21 cellular contexts compared by ENCODE assay signal in the genomic region with DNA sequence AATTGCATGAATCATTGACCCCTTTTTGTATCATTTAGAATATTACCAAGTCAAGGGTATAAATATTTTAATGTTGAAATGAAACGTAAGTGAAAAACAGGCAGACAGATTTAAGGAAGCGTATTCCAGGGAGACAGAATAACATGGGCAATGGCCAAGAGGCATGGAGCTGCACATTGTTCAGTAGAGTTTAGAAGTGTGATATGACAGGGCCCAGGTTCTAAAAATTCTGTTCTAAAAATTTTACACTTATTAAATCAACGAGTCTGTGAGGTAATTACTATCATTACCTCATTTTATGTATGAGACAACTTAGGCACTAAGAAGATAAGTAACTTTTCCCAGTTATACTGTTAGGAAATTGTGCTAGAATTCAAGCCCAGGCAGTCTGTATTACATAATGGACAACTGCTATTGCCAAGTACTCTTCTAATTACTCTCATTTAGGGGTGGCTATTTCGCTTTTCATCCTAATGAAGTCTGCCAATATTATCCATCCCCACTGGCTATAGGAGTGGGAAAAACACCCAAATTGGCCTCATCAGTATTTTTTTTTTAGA.
DNase-seq lines count a peak whose midpoint lies in the region; ATAC-seq and TF ChIP-seq lines count a peak whose summit lies in the region.
"Had no signal": no experiment of that assay in that cellular context is flagged by ENCODE, and none has a peak within 500 bp of the region (broad histone marks: within the 10 kb centered on the region; RNA-seq: fewer than 3 reads in every experiment).

No MANE protein-coding gene starts in this region.

- H3K27ac ChIP-seq in OCI-LY1 (ENCODE audit: low read depth, low read length, poor library complexity, severe bottlenecking), result peak overlapping the region; percentile 37
- H3K27ac ChIP-seq: 22Rv1, BLaER1, C4-2B, GM23248 had no signal

- no peak overlapping the region; the same call in 1 of the 2 replicates for H2AFZ ChIP-seq in OCI-LY1 (ENCODE audit: low read length)
- H2AFZ ChIP-seq: GM23248 had no signal

- no peak for TF ChIP-seq CTCF in OCI-LY1 (IDR thresholded peaks at IDR 0.05; ENCODE audit: low read length)
- no peak for TF ChIP-seq CTCF in omental fat pad (IDR thresholded peaks at IDR 0.05)

- no peaks in the 10 kb centered on the region for H3K27me3 ChIP-seq in OCI-LY1 (ENCODE audit: insufficient read depth, low read length)
- H3K27me3 ChIP-seq: BLaER1 had no signal

- H3F3A ChIP-seq in OCI-LY1 (ENCODE audit: insufficient read depth, low read length), result no peaks in the 10 kb centered on the region

- H3K4me3 ChIP-seq in OCI-LY1 (ENCODE audit: low read depth, low read length, poor library complexity, severe bottlenecking), result no peak overlapping the region
- H3K4me3 ChIP-seq: BLaER1, GM12878, GM23248 had no signal

- H3K9ac ChIP-seq in OCI-LY1 (ENCODE audit: low read length), result no peak overlapping the region
- H3K9ac ChIP-seq: BLaER1, GM23248 had no signal

- DNase-seq in NCI-H1105 treated with DMSO at 0.1 percent for 48 hours (lab: John Stamatoyannopoulos, UW), result peak; percentile 34
- DNase-seq in NCI-H1105 (lab: John Stamatoyannopoulos, UW), result no peak
- DNase-seq in Right ventricle myocardium superior, result no peak
- no peak for DNase-seq in cardiac septum (ENCODE audit: low spot score)
- DNase-seq in left ventricle myocardium superior, result no peak
- DNase-seq in SIG-M5 treated with dmso at 0.1 percent for 504 hours (lab: John Stamatoyannopoulos, UW; ENCODE audit: unreplicated experiment), result no peak
- DNase-seq in omental fat pad (ENCODE audit: low spot score), result no peak
- DNase-seq: CD4-positive, CD25-positive, alpha-beta regulatory T cell; CD8-positive, alpha-beta T cell; DMS 273 treated with DMSO at 0.1 percent for 48 hours; DMS79; EL; GDM1; GM23248; H7; HCEC 1CT had no signal

- H3K36me3 ChIP-seq in OCI-LY1 (ENCODE audit: insufficient read depth, low read length), result no peaks in the 10 kb centered on the region
- H3K36me3 ChIP-seq: BLaER1 had no signal

- ATAC-seq in Right ventricle myocardium superior (ENCODE audit: poor library complexity) (peak; percentile 73), left ventricle myocardium superior (peak; percentile 61), omental fat pad (ENCODE audit: low FRiP score) (no peak)
- ATAC-seq: CD8-positive, alpha-beta T cell; GM12878 had no signal

- H3K4me2 ChIP-seq in OCI-LY1 (ENCODE audit: low read length), result no peak overlapping the region
- H3K4me2 ChIP-seq: BLaER1 had no signal

- no peaks in the 10 kb centered on the region for H3K9me2 ChIP-seq in OCI-LY1 (ENCODE audit: low read depth, low read length)

- H3K9me3 ChIP-seq in OCI-LY1 (ENCODE audit: low read length), result no peaks in the 10 kb centered on the region
- H3K9me3 ChIP-seq: BLaER1 had no signal

- intact Hi-C loops in Right ventricle myocardium superior (cut with DNase I) (no loop called here), cardiac septum (cut with DNase I) (no loop called here), left ventricle myocardium superior (cut with micrococcal nuclease) (no loop called here)

- no peaks in the 10 kb centered on the region for H3K79me2 ChIP-seq in OCI-LY1 (ENCODE audit: insufficient read depth, low read length)

- peaks cover 39% of the 10 kb centered on the region for H3K4me1 ChIP-seq in OCI-LY1 (ENCODE audit: insufficient read depth, low read length, severe bottlenecking)
- H3K4me1 ChIP-seq: BLaER1 had no signal

- no peaks in the 10 kb centered on the region for H4K20me1 ChIP-seq in OCI-LY1 (ENCODE audit: insufficient read depth, low read length)
- H4K20me1 ChIP-seq: BLaER1 had no signal
